13 cellular contexts compared by ENCODE assay signal in genomic region chr12:98823012-98823411, GRCh38.
"Had no signal": no experiment of that assay in that cellular context is flagged by ENCODE, and none has a peak within 500 bp of the region (broad histone marks: within the 10 kb centered on the region; RNA-seq: fewer than 3 reads in every experiment).

No MANE protein-coding gene starts in this region.

- H3K9me3 ChIP-seq: left lung, mucosa of descending colon, spleen had no signal

- H3K4me3 ChIP-seq: left lung, mucosa of descending colon, spleen had no signal

- H3K36me3 ChIP-seq: left lung, spleen had no signal

- H3K27me3 ChIP-seq: left lung had no signal

- H3K27ac ChIP-seq: left lung had no signal

- DNase-seq: activated CD4-positive, alpha-beta T cell treated with anti-CD3 and anti-CD28 coated beads for 1 hour; activated CD4-positive, alpha-beta T cell treated with anti-CD3 and anti-CD28 coated beads, Interleukin-2, amount 50 U/mL, for 48 hours; activated naive CD4-positive, alpha-beta T cell treated with anti-CD3 and anti-CD28 coated beads for 36 hours; activated naive CD8-positive, alpha-beta T cell treated with anti-CD3 and anti-CD28 coated beads, Interleukin-2, amount 50 U/mL, for 24 hours; aorta; erythroblast; left lung; mucosa of descending colon; occipital lobe; spleen had no signal

- H3K4me1 ChIP-seq: left lung had no signal

- ATAC-seq: activated naive CD8-positive, alpha-beta T cell treated with anti-CD3 and anti-CD28 coated beads, Interleukin-2, amount 50 U/mL, for 24 hours; activated T-helper 17 cell treated with anti-CD3 and anti-CD28 coated beads, Interleukin-2, amount 50 U/mL, for 72 hours; left lung; mucosa of descending colon; natural killer cell treated with Interleukin-12 subunit alpha and Interleukin-12 subunit beta and Interleukin-15 and Interleukin-18, amount 100 ng/mL, for 72 hours; sciatic nerve had no signal
